Comparison of ENCODE assay signal across 8 cellular contexts in genomic region chr3:183178833-183179549, GRCh38. TPM values are rescaled to one million over a fixed set of nuclear protein-coding genes. Genes with fewer than 3 reads are reported as not detected.
DNase-seq lines count a peak whose midpoint lies in the region; ATAC-seq and TF ChIP-seq lines count a peak whose summit lies in the region.

No MANE protein-coding gene starts in this region.

- 1% methylated on average over 50 to 68 of the region's 68 CpGs for WGBS in lung, 2 donors

- H3K36me3 ChIP-seq in GM06990 (ENCODE audit: control insufficient read depth, insufficient read depth, low read length) (no peaks in the 10 kb centered on the region), lung (ENCODE audit: control insufficient read depth in 2 of 2, insufficient read depth in 2 of 2, low read length in 2 of 2) (no peaks in the 10 kb centered on the region)

- CTCF ChIA-PET in activated CD4-positive, alpha-beta T cell treated with anti-CD3 and anti-CD28 coated beads for 36 hours (lab: Charles Lee) = interaction anchor here (0.9 to 3.4 kb wide), 6 partner anchors 53 to 207 kb away, joined by 3 to 18 read pairs (median 4); no protein-coding TSS in a partner anchor

- peak; percentile 14 for TF ChIP-seq CTCF in GM06990 (IDR thresholded peaks at IDR 0.05; ENCODE audit: insufficient read depth, low read length, poor library complexity, severe bottlenecking)
- no peak for TF ChIP-seq CTCF in lung (IDR thresholded peaks at IDR 0.05; ENCODE audit: control extremely low read depth, extremely low read depth)

- H3K27ac Mint-ChIP-seq in activated CD4-positive, alpha-beta T cell treated with anti-CD3 and anti-CD28 coated beads for 36 hours = no peak overlapping the region

- POLR2A ChIA-PET in activated CD4-positive, alpha-beta T cell treated with anti-CD3 and anti-CD28 coated beads for 36 hours (lab: Charles Lee) = interaction anchor here (1.0 kb wide), 1 partner anchor 16 kb away, joined by 3 read pairs; the partner anchor contains the start of gene LAMP3

- intact Hi-C loops in activated CD4-positive, alpha-beta T cell treated with anti-CD3 and anti-CD28 coated beads for 36 hours (cut with DNase I, micrococcal nuclease) = loop anchor here (1.0 to 5.0 kb wide), 2 partner anchors 37 to 57 kb away; no protein-coding TSS in a partner anchor

- no peaks in the 10 kb centered on the region for H3K36me3 Mint-ChIP-seq in activated CD4-positive, alpha-beta T cell treated with anti-CD3 and anti-CD28 coated beads for 36 hours (ENCODE audit: low read depth)

- ATAC-seq in HG03432 (IDR thresholded peaks at IDR 0.05; ENCODE audit: unreplicated experiment) (peak; percentile 62), lung (ENCODE audit: insufficient read depth, low FRiP score) (peak; percentile 44), HG03457 (IDR thresholded peaks at IDR 0.05; ENCODE audit: unreplicated experiment) (no peak)
- ATAC-seq in activated CD4-positive, alpha-beta T cell treated with anti-CD3 and anti-CD28 coated beads for 36 hours = peak; percentile 82

- H3K9me3 Mint-ChIP-seq in activated CD4-positive, alpha-beta T cell treated with anti-CD3 and anti-CD28 coated beads for 36 hours (ENCODE audit: low read depth) = no peaks in the 10 kb centered on the region

- DNase-seq in GM06990 (ENCODE audit: extremely low read depth, insufficient read length) (peak; percentile 35), dermis blood vessel endothelial cell (peak; percentile 79), lung (ENCODE audit: low spot score) (peak; percentile 84), NCI-H2081 (lab: John Stamatoyannopoulos, UW) (no peak)
- peak; percentile 82 for DNase-seq in activated CD4-positive, alpha-beta T cell treated with anti-CD3 and anti-CD28 coated beads for 36 hours
- peak; percentile 24 for DNase-seq in stimulated activated CD8-positive, alpha-beta memory T cell treated with anti-CD3 and anti-CD28 coated beads, Interleukin-12 subunit alpha, Interleukin-12 subunit beta, amount 100 ng/mL, for 4 hours (ENCODE audit: low read depth)

- H3K4me1 ChIP-seq in lung (ENCODE audit: control insufficient read depth in 2 of 2, insufficient read depth in 2 of 2, low read length in 2 of 2) = peaks cover 0 to 5% of the 10 kb centered on the region in 2 donors

- peak overlapping the region; percentile 50 for H3K4me3 ChIP-seq in GM06990 (replicated peaks; ENCODE audit: low read depth, low read length)
- peak overlapping the region; percentile 37 for H3K4me3 ChIP-seq in lung

- peaks cover 25% of the 10 kb centered on the region for H3K27me3 Mint-ChIP-seq in activated CD4-positive, alpha-beta T cell treated with anti-CD3 and anti-CD28 coated beads for 36 hours

- H3K27me3 ChIP-seq in GM06990 (replicated peaks; ENCODE audit: control insufficient read depth, insufficient read depth, low read length) (no peaks in the 10 kb centered on the region; the same call in 1 of the 2 replicates), lung (ENCODE audit: control insufficient read depth, insufficient read depth) (no peaks in the 10 kb centered on the region)

- peaks cover 0 to 3% of the 10 kb centered on the region in 2 donors for H3K9me3 ChIP-seq in lung (ENCODE audit: control insufficient read depth in 2 of 2, insufficient read depth in 1 of 2, low read length in 1 of 2)

- peak overlapping the region; percentile 70 for H3K4me3 Mint-ChIP-seq in activated CD4-positive, alpha-beta T cell treated with anti-CD3 and anti-CD28 coated beads for 36 hours

- H3K4me1 Mint-ChIP-seq in activated CD4-positive, alpha-beta T cell treated with anti-CD3 and anti-CD28 coated beads for 36 hours = peaks cover 7% of the 10 kb centered on the region

- peak overlapping the region in 1 of 2 donors; percentile 64 for H3K27ac ChIP-seq in lung (ENCODE audit: low read depth in 1 of 2, low read length in 1 of 2)

RNA-seq across cellular contexts. Expression of gene LAMP3, which starts 16.5 kb away (rescaled TPM):
- total RNA-seq in activated CD4-positive, alpha-beta T cell treated with anti-CD3 and anti-CD28 coated beads for 36 hours = 10 to 100 TPM; 10.3 to 17.2 TPM
- total RNA-seq in dermis blood vessel endothelial cell (23.0 and 84.3 TPM in 2 replicates), lung (100 to 1,000 TPM; 220 to 243 TPM)
- polyA plus RNA-seq in lung = 100 to 1,000 TPM; 162 to 257 TPM

Comparison
In these comparisons a context has a peak if more than half of its experiments do, and no peak if none do; other contexts are left out.
1. DNase-seq: peak in GM06990 (single experiment), activated CD4-positive, alpha-beta T cell treated with anti-CD3 and anti-CD28 coated beads for 36 hours (single experiment), dermis blood vessel endothelial cell (single experiment), lung (single experiment) and stimulated activated CD8-positive, alpha-beta memory T cell treated with anti-CD3 and anti-CD28 coated beads, Interleukin-12 subunit alpha, Interleukin-12 subunit beta, amount 100 ng/mL, for 4 hours (single experiment); none in NCI-H2081 (0 of 2).